Comparison of ENCODE assay signal across 17 cellular contexts in the genomic region with DNA sequence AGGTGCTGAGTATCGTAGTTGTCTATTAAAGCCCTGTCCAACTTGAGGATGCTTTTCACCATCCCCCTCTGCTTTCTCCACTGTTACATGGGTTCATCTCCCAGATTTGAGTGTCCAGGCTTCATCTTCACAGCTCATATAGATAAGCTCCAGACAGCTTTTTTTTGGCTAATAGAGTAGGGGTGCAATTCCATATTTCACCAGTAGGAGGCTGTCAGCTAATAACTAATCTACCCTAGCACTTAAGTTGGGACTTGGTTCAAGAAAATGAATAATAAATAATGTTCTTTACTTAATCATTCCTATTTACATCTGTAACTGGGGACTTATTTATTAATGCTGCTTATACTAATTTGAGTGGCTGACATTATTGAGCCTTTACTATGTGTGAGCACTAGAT.
A peak's percentile ranks its signal among the peaks of the same experiment; 100 is the strongest.
DNase-seq lines count a peak whose midpoint lies in the region; ATAC-seq and TF ChIP-seq lines count a peak whose summit lies in the region.
"Had no signal": no experiment of that assay in that cellular context is flagged by ENCODE, and none has a peak within 500 bp of the region (broad histone marks: within the 10 kb centered on the region; RNA-seq: fewer than 3 reads in every experiment).

No MANE protein-coding gene starts in this region.

- no peak overlapping the region for H3K27ac ChIP-seq in OCI-LY1 (ENCODE audit: low read depth, low read length, poor library complexity, severe bottlenecking)
- H3K27ac ChIP-seq: pancreas, tibial artery had no signal

- TF ChIP-seq CTCF in activated CD8-positive, alpha-beta T cell treated with anti-CD3 and anti-CD28 coated beads for 36 hours (IDR thresholded peaks at IDR 0.05): peak; percentile 48
- peak; percentile 39 for TF ChIP-seq CTCF in OCI-LY1 (IDR thresholded peaks at IDR 0.05; ENCODE audit: low read length)
- TF ChIP-seq CTCF in fibroblast of mammary gland (conservative IDR thresholded peaks at IDR 0.05; ENCODE audit: control insufficient read depth, insufficient read depth, low read depth, low read length): peak; percentile 53
- TF ChIP-seq CTCF in type B pancreatic cell (conservative IDR thresholded peaks at IDR 0.05): peak; percentile 67

- H3K79me2 ChIP-seq in OCI-LY1 (ENCODE audit: insufficient read depth, low read length): no peaks in the 10 kb centered on the region

- no peak for DNase-seq in activated CD8-positive, alpha-beta T cell treated with anti-CD3 and anti-CD28 coated beads for 36 hours
- no peak for DNase-seq in activated CD8-positive, alpha-beta T cell treated with anti-CD3 and anti-CD28 coated beads, Interleukin-2, amount 10 ng/mL, durations not matched to agents 7 days and 5 days
- DNase-seq in fibroblast of mammary gland (ENCODE audit: low read depth): peak; percentile 1
- no peak for DNase-seq in type B pancreatic cell (ENCODE audit: extremely low spot score, unreplicated experiment)
- DNase-seq in NCI-H1048 (lab: John Stamatoyannopoulos, UW): no peak
- no peak for DNase-seq in activated T-cell treated with anti-CD3 and anti-CD28 coated beads, Interleukin-2, amount 50 U/mL, for 1 hour
- DNase-seq: activated CD4-positive, alpha-beta T cell treated with anti-CD3 and anti-CD28 coated beads, Interleukin-2, amount 50 U/mL, for 48 hours; activated gamma-delta T cell; DMS53; NCI-H1694 treated with DMSO at 0.1 percent for 48 hours; NCI-H82; pancreas; T1000; tibial artery had no signal

- H2AFZ ChIP-seq in OCI-LY1 (ENCODE audit: low read length): no peak overlapping the region

- H3K27ac Mint-ChIP-seq in activated CD8-positive, alpha-beta T cell treated with anti-CD3 and anti-CD28 coated beads for 36 hours: no peak overlapping the region
- H3K27ac Mint-ChIP-seq in activated CD8-positive, alpha-beta T cell treated with anti-CD3 and anti-CD28 coated beads, Interleukin-2, amount 10 ng/mL, durations not matched to agents 7 days and 5 days: no peak overlapping the region
- no peak overlapping the region for H3K27ac Mint-ChIP-seq in type B pancreatic cell

- CTCF ChIA-PET in activated CD8-positive, alpha-beta T cell treated with anti-CD3 and anti-CD28 coated beads for 36 hours (lab: Charles Lee): interaction anchor here (0.9 to 1.1 kb wide), 2 partner anchors 9 to 13 kb away, joined by 3 read pairs; no protein-coding TSS in a partner anchor
- CTCF ChIA-PET in activated CD8-positive, alpha-beta T cell treated with anti-CD3 and anti-CD28 coated beads, Interleukin-2, amount 10 ng/mL, durations not matched to agents 7 days and 5 days (lab: Charles Lee): interaction anchor here (1.1 kb wide), 1 partner anchor 54 kb away, joined by 3 read pairs; no protein-coding TSS in a partner anchor

- no peaks in the 10 kb centered on the region for H3K27me3 ChIP-seq in OCI-LY1 (ENCODE audit: insufficient read depth, low read length)
- H3K27me3 ChIP-seq: pancreas had no signal

- H3K4me1 ChIP-seq in OCI-LY1 (ENCODE audit: insufficient read depth, low read length, severe bottlenecking): no peaks in the 10 kb centered on the region
- H3K4me1 ChIP-seq: pancreas, tibial artery had no signal

- H3K36me3 Mint-ChIP-seq in activated CD8-positive, alpha-beta T cell treated with anti-CD3 and anti-CD28 coated beads for 36 hours (ENCODE audit: low read depth): no peaks in the 10 kb centered on the region
- H3K36me3 Mint-ChIP-seq in activated CD8-positive, alpha-beta T cell treated with anti-CD3 and anti-CD28 coated beads, Interleukin-2, amount 10 ng/mL, durations not matched to agents 7 days and 5 days (ENCODE audit: low read depth): no peaks in the 10 kb centered on the region
- H3K36me3 Mint-ChIP-seq in type B pancreatic cell: no peaks in the 10 kb centered on the region

- no peak overlapping the region for H3K4me3 Mint-ChIP-seq in activated CD8-positive, alpha-beta T cell treated with anti-CD3 and anti-CD28 coated beads for 36 hours
- no peak overlapping the region for H3K4me3 Mint-ChIP-seq in activated CD8-positive, alpha-beta T cell treated with anti-CD3 and anti-CD28 coated beads, Interleukin-2, amount 10 ng/mL, durations not matched to agents 7 days and 5 days
- H3K4me3 Mint-ChIP-seq in type B pancreatic cell: no peak overlapping the region
- H3K4me3 Mint-ChIP-seq: central memory CD8-positive, alpha-beta T cell had no signal

- no peaks in the 10 kb centered on the region for H3K36me3 ChIP-seq in OCI-LY1 (ENCODE audit: insufficient read depth, low read length)
- H3K36me3 ChIP-seq: pancreas, tibial artery had no signal

- H4K20me1 ChIP-seq in OCI-LY1 (ENCODE audit: insufficient read depth, low read length): no peaks in the 10 kb centered on the region

- H3K9ac ChIP-seq in OCI-LY1 (ENCODE audit: low read length): no peak overlapping the region

- intact Hi-C loops in activated CD8-positive, alpha-beta T cell treated with anti-CD3 and anti-CD28 coated beads for 36 hours (cut with micrococcal nuclease): no loop called here

- H3K4me2 ChIP-seq in OCI-LY1 (ENCODE audit: low read length): no peak overlapping the region

- no peaks in the 10 kb centered on the region for H3F3A ChIP-seq in OCI-LY1 (ENCODE audit: insufficient read depth, low read length)

- peaks cover 18% of the 10 kb centered on the region for H3K27me3 Mint-ChIP-seq in activated CD8-positive, alpha-beta T cell treated with anti-CD3 and anti-CD28 coated beads for 36 hours
- H3K27me3 Mint-ChIP-seq in activated CD8-positive, alpha-beta T cell treated with anti-CD3 and anti-CD28 coated beads, Interleukin-2, amount 10 ng/mL, durations not matched to agents 7 days and 5 days (ENCODE audit: low read depth): no peaks in the 10 kb centered on the region
- H3K27me3 Mint-ChIP-seq in type B pancreatic cell: peaks cover 54% of the 10 kb centered on the region

- POLR2A ChIA-PET in activated CD8-positive, alpha-beta T cell treated with anti-CD3 and anti-CD28 coated beads for 36 hours (lab: Charles Lee): no interaction called here
- POLR2A ChIA-PET in activated CD8-positive, alpha-beta T cell treated with anti-CD3 and anti-CD28 coated beads, Interleukin-2, amount 10 ng/mL, durations not matched to agents 7 days and 5 days (lab: Charles Lee): no interaction called here

- H3K4me3 ChIP-seq in OCI-LY1 (ENCODE audit: low read depth, low read length, poor library complexity, severe bottlenecking) (no peak overlapping the region), fibroblast of mammary gland (ENCODE audit: control insufficient read depth, low read depth, low read length) (no peak overlapping the region)
- H3K4me3 ChIP-seq: pancreas, tibial artery had no signal

- peaks cover 36% of the 10 kb centered on the region for H3K9me3 Mint-ChIP-seq in activated CD8-positive, alpha-beta T cell treated with anti-CD3 and anti-CD28 coated beads for 36 hours
- H3K9me3 Mint-ChIP-seq in activated CD8-positive, alpha-beta T cell treated with anti-CD3 and anti-CD28 coated beads, Interleukin-2, amount 10 ng/mL, durations not matched to agents 7 days and 5 days (ENCODE audit: insufficient read depth): peaks cover 10% of the 10 kb centered on the region
- H3K9me3 Mint-ChIP-seq in type B pancreatic cell: no peaks in the 10 kb centered on the region
- H3K9me3 Mint-ChIP-seq: central memory CD8-positive, alpha-beta T cell had no signal

- H3K9me3 ChIP-seq in OCI-LY1 (ENCODE audit: low read length): 0 out of 2 replicates have a peak, but pooled peaks cover 3% of the 10 kb centered on the region
- H3K9me3 ChIP-seq: pancreas had no signal

- no peaks in the 10 kb centered on the region for H3K9me2 ChIP-seq in OCI-LY1 (ENCODE audit: low read depth, low read length)

- no peaks in the 10 kb centered on the region for H3K4me1 Mint-ChIP-seq in activated CD8-positive, alpha-beta T cell treated with anti-CD3 and anti-CD28 coated beads for 36 hours (ENCODE audit: low read depth)
- H3K4me1 Mint-ChIP-seq in activated CD8-positive, alpha-beta T cell treated with anti-CD3 and anti-CD28 coated beads, Interleukin-2, amount 10 ng/mL, durations not matched to agents 7 days and 5 days (ENCODE audit: low read depth): no peaks in the 10 kb centered on the region
- no peaks in the 10 kb centered on the region for H3K4me1 Mint-ChIP-seq in type B pancreatic cell (ENCODE audit: unreplicated experiment)
- H3K4me1 Mint-ChIP-seq: central memory CD8-positive, alpha-beta T cell had no signal

- no peak for ATAC-seq in activated CD8-positive, alpha-beta T cell treated with anti-CD3 and anti-CD28 coated beads for 36 hours
- ATAC-seq in activated CD8-positive, alpha-beta T cell treated with anti-CD3 and anti-CD28 coated beads, Interleukin-2, amount 10 ng/mL, durations not matched to agents 7 days and 5 days: no peak
- no peak for ATAC-seq in GM21619 (IDR thresholded peaks at IDR 0.05; ENCODE audit: unreplicated experiment)
- ATAC-seq: pancreas had no signal
